ENCODE assay signal across 8 cellular contexts in genomic region chr2:231780123-231780908, GRCh38. TPM values are rescaled to one million over a fixed set of nuclear protein-coding genes. Genes with fewer than 3 reads are reported as not detected.
DNase-seq lines count a peak whose midpoint lies in the region; ATAC-seq, FAIRE-seq and TF ChIP-seq lines count a peak whose summit lies in the region.

No MANE protein-coding gene starts in this region.

- ATAC-seq in GM19438 (IDR thresholded peaks at IDR 0.05; ENCODE audit: low read depth, unreplicated experiment), result peak; percentile 3

- H3K27ac ChIP-seq in AG04450 (ENCODE audit: low read depth, low read length) (no peak overlapping the region), Peyer's patch (peak overlapping the region; percentile 77 to 94 (median 90)), coronary artery (peak overlapping the region; percentile 82 to 85)

- DNase-seq in AG04450 (ENCODE audit: low read depth, low spot score), result no peak
- DNase-seq in Peyer's patch, result peak in 2 of 3 donors; percentile 50 to 53
- peak; percentile 73 for DNase-seq in coronary artery (ENCODE audit: low spot score)
- DNase-seq in mesothelial cell of epicardium (ENCODE audit: low spot score in 2 of 2, unreplicated experiment in 2 of 2), result peak; percentile 23 to 51
- peak; percentile 56 for DNase-seq in urothelium cell line (ENCODE audit: low spot score)
- no peak for DNase-seq in NCI-H146 treated with DMSO at 0.1 percent for 48 hours (lab: John Stamatoyannopoulos, UW; ENCODE audit: unreplicated experiment)
- DNase-seq in C1 segment of cervical spinal cord (lab: John Stamatoyannopoulos, UW), result no peak

- no peak for TF ChIP-seq CTCF in AG04450 (IDR thresholded peaks at IDR 0.05; ENCODE audit: low read depth, low read length)
- no peak for TF ChIP-seq CTCF in Peyer's patch (IDR thresholded peaks at IDR 0.05)
- no peak for TF ChIP-seq CTCF in coronary artery (IDR thresholded peaks at IDR 0.05)
- no peak for TF ChIP-seq CTCF in mesothelial cell of epicardium (IDR thresholded peaks at IDR 0.05; ENCODE audit: unreplicated experiment)

- no peaks in the 10 kb centered on the region for H3K9me3 Mint-ChIP-seq in mesothelial cell of epicardium

- peak overlapping the region; percentile 96 for H3K4me3 ChIP-seq in AG04450 (ENCODE audit: low read depth, low read length)
- peak overlapping the region; percentile 87 to 99 (median 92) for H3K4me3 ChIP-seq in Peyer's patch
- H3K4me3 ChIP-seq in coronary artery, result peak overlapping the region; percentile 86

- POLR2A ChIA-PET in AG04450 (lab: Yijun Ruan, JAX), result interaction anchor here (1.3 to 1.8 kb wide), 3 partner anchors 64 to 114 kb away, joined by 3 to 5 read pairs (median 4); partner anchors contain the start of gene PTMA

- CTCF ChIA-PET in AG04450 (lab: Charles Lee), result interaction anchor here (0.6 kb wide), 1 partner anchor 103 kb away, joined by 8 read pairs; no protein-coding TSS in a partner anchor

- no peak for FAIRE-seq in urothelium cell line (lab: Jason Lieb, UNC)

- no peaks in the 10 kb centered on the region for H3K36me3 Mint-ChIP-seq in mesothelial cell of epicardium

- peaks cover 0 to 35% (median 15%) of the 10 kb centered on the region in 4 donors for H3K4me1 ChIP-seq in Peyer's patch

- no peak overlapping the region for H3K27ac Mint-ChIP-seq in mesothelial cell of epicardium

- TF ChIP-seq POLR2A in Peyer's patch (IDR thresholded peaks at IDR 0.05), result no peak

- peaks cover 3% of the 10 kb centered on the region for H3K27me3 Mint-ChIP-seq in mesothelial cell of epicardium (ENCODE audit: low read depth)

- no peaks in the 10 kb centered on the region for H3K36me3 ChIP-seq in Peyer's patch

- H3K4me1 Mint-ChIP-seq in mesothelial cell of epicardium, result peaks cover 32% of the 10 kb centered on the region

- H3K9me3 ChIP-seq in AG04450 (ENCODE audit: control insufficient read depth, insufficient read depth, low read length), result no peaks in the 10 kb centered on the region
- no peaks in the 10 kb centered on the region for H3K9me3 ChIP-seq in Peyer's patch

- H3K27me3 ChIP-seq in AG04450 (ENCODE audit: control insufficient read depth, insufficient read depth, low read length), result no peaks in the 10 kb centered on the region
- no peaks in the 10 kb centered on the region for H3K27me3 ChIP-seq in Peyer's patch

- peak overlapping the region; percentile 95 for H3K4me3 Mint-ChIP-seq in mesothelial cell of epicardium

RNA-seq across cellular contexts. Expression of gene PDE6D, which starts 0.8 kb away (rescaled TPM):
- 29.1 and 35.7 TPM in 2 replicates for polyA plus RNA-seq in AG04450 (2011; rRNA removed)
- polyA minus RNA-seq in AG04450 (2011; rRNA and poly(A)+ RNA removed), result 9.1 and 9.9 TPM in 2 replicates
- 10 to 100 TPM; 20.0 to 59.4 (median 25.7) TPM for total RNA-seq in Peyer's patch
- 15.2 to 16.5 TPM (median 15.4 TPM) in 3 replicates for total RNA-seq in mesothelial cell of epicardium

RNA-seq across cellular contexts. Expression of gene COPS7B, which starts 5.9 kb away (rescaled TPM):
- 47.2 and 49.2 TPM in 2 replicates for polyA plus RNA-seq in AG04450 (2011; rRNA removed)
- 30.1 and 39.0 TPM in 2 replicates for polyA minus RNA-seq in AG04450 (2011; rRNA and poly(A)+ RNA removed)
- total RNA-seq in Peyer's patch (100 to 1,000 TPM in 1 of 4 donors, 10 to 100 TPM in 3; 33.5 to 217 (median 43.4) TPM), mesothelial cell of epicardium (53.6 to 58.9 TPM (median 57.3 TPM) in 3 replicates)

Comparison
In these comparisons a context has a peak if more than half of its experiments do, and no peak if none do; other contexts are left out.
1. DNase-seq: peak in Peyer's patch (2 of 3), coronary artery (single experiment), mesothelial cell of epicardium (2 of 2) and urothelium cell line (single experiment); none in AG04450 (single experiment), NCI-H146 treated with DMSO at 0.1 percent for 48 hours (single experiment) and C1 segment of cervical spinal cord (0 of 14).
2. Peak in every context shown above with its lines, with median percentiles within 50 percentile points of each other: H3K4me3 ChIP-seq.